In genomic region chr2:238256594-238257104, GRCh38 we compare ENCODE assay signal across 8 cellular contexts. TPM values are rescaled to one million over a fixed set of nuclear protein-coding genes. Genes with fewer than 3 reads are reported as not detected.
A peak's percentile ranks its signal among the peaks of the same experiment; 100 is the strongest.
DNase-seq lines count a peak whose midpoint lies in the region; ATAC-seq, FAIRE-seq and TF ChIP-seq lines count a peak whose summit lies in the region.

No MANE protein-coding gene starts in this region.

- H3K79me2 ChIP-seq in SK-N-SH (ENCODE audit: insufficient read depth), result no peaks in the 10 kb centered on the region

- WGBS in SK-N-SH (ENCODE audit: low lambda C conversion rate), result 57% methylated on average over 18 of the region's 18 CpGs
- WGBS in ovary, 3 donors, result 68 to 74% (median 71%) methylated on average over 18 of the region's 18 CpGs

- POLR2A ChIA-PET in SK-N-SH (lab: Yijun Ruan, JAX), result no interaction called here

- intact Hi-C loops in ovary (cut with DNase I), result no loop called here

- CTCF ChIA-PET in SK-N-SH (lab: Yijun Ruan, JAX), result interaction anchor here (0.6 to 6.2 kb wide), 21 partner anchors 9 to 398 kb away, joined by 3 to 60 read pairs (median 4); partner anchors contain the start of genes HES6 and PER2

- H3K27me3 Mint-ChIP-seq in glutamatergic neuron (ENCODE audit: unreplicated experiment), result peaks cover 4% of the 10 kb centered on the region

- H3K4me1 ChIP-seq in SK-N-SH (ENCODE audit: control insufficient read depth in 1 of 2, insufficient read depth in 2 of 2, low read depth in 1 of 2, low read length in 1 of 2) (peaks cover 0 to 21% of the 10 kb centered on the region in 2 experiments; a peak in 1 of 4 replicates), ovary (ENCODE audit: insufficient read depth) (no peaks in the 10 kb centered on the region)

- peak overlapping the region; percentile 33 for H3K27ac Mint-ChIP-seq in glutamatergic neuron (ENCODE audit: unreplicated experiment)

- TF ChIP-seq POLR2A in GM12892 (IDR thresholded peaks at IDR 0.05; ENCODE audit: low read depth, low read length), result no peak
- TF ChIP-seq POLR2A in ovary (IDR thresholded peaks at IDR 0.05), result no peak

- H3K4me3 ChIP-seq in SK-N-SH (ENCODE audit: low read depth in 2 of 2, low read length in 1 of 2) (no peak overlapping the region; a peak in 1 of 4 replicates), retinal pigment epithelial cell (ENCODE audit: low read length) (no peak overlapping the region), ovary (no peak overlapping the region)

- H3K36me3 Mint-ChIP-seq in glutamatergic neuron (ENCODE audit: unreplicated experiment), result no peaks in the 10 kb centered on the region

- no peak overlapping the region; a peak in 1 of 4 replicates for H3K27ac ChIP-seq in SK-N-SH (ENCODE audit: low read depth in 2 of 2, low read length in 1 of 2)
- H3K27ac ChIP-seq in ovary, result no peak overlapping the region

- TF ChIP-seq EP300 in SK-N-SH (IDR thresholded peaks at IDR 0.05; ENCODE audit: borderline replicate concordance in 1 of 2, low read depth in 1 of 2, low read length in 1 of 2), result peak in 1 of 2 experiments; percentile 6; a peak in 1 of 4 replicates
- TF ChIP-seq EP300 in ovary (IDR thresholded peaks at IDR 0.05), result no peak

- H3K9me3 Mint-ChIP-seq in glutamatergic neuron (ENCODE audit: unreplicated experiment), result peaks cover 11% of the 10 kb centered on the region

- H3F3A ChIP-seq in SK-N-SH (replicated peaks; ENCODE audit: insufficient read depth), result no peaks in the 10 kb centered on the region

- H3K4me1 Mint-ChIP-seq in glutamatergic neuron (ENCODE audit: low read depth, unreplicated experiment), result peaks cover 57% of the 10 kb centered on the region

- peak; percentile 71 for DNase-seq in GM12892 (ENCODE audit: insufficient read length)
- peak; percentile 84 for DNase-seq in NCI-H1092 treated with DMSO at 0.1 percent for 48 hours (lab: John Stamatoyannopoulos, UW)
- DNase-seq in SK-N-SH, result peak; percentile 95
- DNase-seq in activated effector memory CD4-positive, alpha-beta T cell treated with anti-CD3 and anti-CD28 coated beads, Interleukin-2, amount 50 U/mL, for 16 hours, result peak; percentile 89
- peak; percentile 87 for DNase-seq in glutamatergic neuron
- DNase-seq in retinal pigment epithelial cell (ENCODE audit: low read depth), result peak; percentile 83
- DNase-seq in ovary, result no peak

- ATAC-seq in GM18520 (IDR thresholded peaks at IDR 0.05; ENCODE audit: unreplicated experiment), result no peak

- no peak overlapping the region for H3K4me2 ChIP-seq in SK-N-SH

- H3K4me3 Mint-ChIP-seq in glutamatergic neuron (ENCODE audit: unreplicated experiment), result no peak overlapping the region

- no peak overlapping the region for H2AFZ ChIP-seq in SK-N-SH (ENCODE audit: low read depth)

- H3K9ac ChIP-seq in SK-N-SH, result no peak overlapping the region

- H3K36me3 ChIP-seq in SK-N-SH (replicated peaks in 1 of 2; ENCODE audit: control insufficient read depth in 1 of 2, insufficient read depth in 2 of 2, low read length in 1 of 2) (peaks cover 3 to 6% of the 10 kb centered on the region in 2 experiments), ovary (no peaks in the 10 kb centered on the region)

- H3K9me2 ChIP-seq in SK-N-SH, result no peaks in the 10 kb centered on the region

- peak; percentile 96 for TF ChIP-seq CTCF in SK-N-SH (IDR thresholded peaks at IDR 0.05)
- peak; percentile 93 for TF ChIP-seq CTCF in glutamatergic neuron (IDR thresholded peaks at IDR 0.05; ENCODE audit: partially characterized antibody, unreplicated experiment)
- peak; percentile 95 for TF ChIP-seq CTCF in retinal pigment epithelial cell (conservative IDR thresholded peaks at IDR 0.05; ENCODE audit: low read depth, low read length)
- no peak for TF ChIP-seq CTCF in ovary (IDR thresholded peaks at IDR 0.05)

- no peaks in the 10 kb centered on the region for H3K27me3 ChIP-seq in SK-N-SH (ENCODE audit: insufficient read depth)
- no peaks in the 10 kb centered on the region for H3K27me3 ChIP-seq in ovary

- FAIRE-seq in GM12892 (lab: Jason Lieb, UNC), result no peak

- H3K9me3 ChIP-seq in SK-N-SH (no peaks in the 10 kb centered on the region), ovary (no peaks in the 10 kb centered on the region)

- TF ChIP-seq RAD21 in SK-N-SH (IDR thresholded peaks at IDR 0.05; ENCODE audit: low read length), result peak; percentile 82

- no peaks in the 10 kb centered on the region for H4K20me1 ChIP-seq in SK-N-SH (ENCODE audit: insufficient read depth)

TF ChIP-seq in SK-N-SH, 30 proteins besides CTCF, POLR2A, EP300 and RAD21 (continues in another document):
- no peak for TF ChIP-seq FOXM1 (IDR thresholded peaks at IDR 0.05; ENCODE audit: low read depth)
- TF ChIP-seq POLR2AphosphoS5 (IDR thresholded peaks at IDR 0.05; ENCODE audit: low read depth, low read length), result no peak
- no peak for TF ChIP-seq YY1 (IDR thresholded peaks at IDR 0.05; ENCODE audit: low read depth)
- TF ChIP-seq ELF1 (IDR thresholded peaks at IDR 0.05), result no peak
- no peak for TF ChIP-seq FOXJ3 (CRISPR knock-in tag; IDR thresholded peaks at IDR 0.05)
- no peak for TF ChIP-seq PBX3 (IDR thresholded peaks at IDR 0.05)
- TF ChIP-seq SMC3 (IDR thresholded peaks at IDR 0.05; ENCODE audit: low read depth, low read length), result peak; percentile 76
- TF ChIP-seq MEF2A (IDR thresholded peaks at IDR 0.05; ENCODE audit: borderline replicate concordance, low read depth), result no peak
- no peak for TF ChIP-seq TCF12 (IDR thresholded peaks at IDR 0.05)
- TF ChIP-seq TAF1 (IDR thresholded peaks at IDR 0.05; ENCODE audit: borderline replicate concordance, low read depth, low read length), result peak; percentile 28; the same call in 1 of the 2 replicates
- TF ChIP-seq ZBTB33 (IDR thresholded peaks at IDR 0.05; ENCODE audit: borderline replicate concordance, low read depth), result no peak
- no peak for TF ChIP-seq NFIC (IDR thresholded peaks at IDR 0.05; ENCODE audit: borderline replicate concordance)
- TF ChIP-seq JUND (IDR thresholded peaks at IDR 0.05), result no peak
- peak; percentile 88 for TF ChIP-seq GATA2 (CRISPR knock-in tag; IDR thresholded peaks at IDR 0.05)
- TF ChIP-seq MAX (IDR thresholded peaks at IDR 0.05; ENCODE audit: low read depth), result no peak
- no peak for TF ChIP-seq NRF1 (IDR thresholded peaks at IDR 0.05; ENCODE audit: low read depth, low read length)
- no peak for TF ChIP-seq USF1 (IDR thresholded peaks at IDR 0.05; ENCODE audit: borderline replicate concordance, low read depth)
- TF ChIP-seq RCOR1 (IDR thresholded peaks at IDR 0.05; ENCODE audit: low read length), result peak; percentile 79
- no peak for TF ChIP-seq FOSL2 (IDR thresholded peaks at IDR 0.05; ENCODE audit: borderline replicate concordance, low read depth)

RNA-seq across cellular contexts. Expression of gene HES6, which starts 16.8 kb away (rescaled TPM):
- polyA plus RNA-seq in GM12892 (2012; ENCODE audit: missing spikeins), result 0.42 TPM
- polyA plus RNA-seq in SK-N-SH (2012; rRNA removed) (3.6 and 4.4 TPM in 2 replicates), ovary (1 to 10 TPM in 1 of 2 donors, under 1 TPM in 1; 0.33 to 2.0 TPM)
- 2.3 and 3.6 TPM in 2 replicates for polyA plus RNA-seq in SK-N-SH (2012; cell fraction: cytosol; rRNA removed)
- polyA plus RNA-seq in SK-N-SH (2012; cell fraction: nucleus; rRNA removed), result 11.1 and 18.1 TPM in 2 replicates
- total RNA-seq in glutamatergic neuron (ENCODE audit: unreplicated experiment) (665 TPM), ovary (10 to 100 TPM in 2 of 7 donors, 1 to 10 TPM in 5; 1.1 to 12.4 (median 3.1) TPM)

RNA-seq across cellular contexts. Expression of gene PER2, which starts 31.8 kb away (rescaled TPM):
- 3.3 TPM for polyA plus RNA-seq in GM12892 (2012; ENCODE audit: missing spikeins)
- polyA plus RNA-seq in SK-N-SH (2012; rRNA removed), result 0.82 and 0.96 TPM in 2 replicates
- polyA plus RNA-seq in SK-N-SH (2012; cell fraction: cytosol; rRNA removed), result 0.50 and 0.71 TPM in 2 replicates
- 2.5 and 2.6 TPM in 2 replicates for polyA plus RNA-seq in SK-N-SH (2012; cell fraction: nucleus; rRNA removed)
- total RNA-seq in glutamatergic neuron (ENCODE audit: unreplicated experiment), result 3.8 TPM
- total RNA-seq in ovary, result 10 to 100 TPM in 6 of 7 donors, 1 to 10 TPM in 1; 9.9 to 34.5 (median 27.4) TPM
- polyA plus RNA-seq in ovary, result 1 to 10 TPM; 8.1 to 8.5 TPM

RNA-seq across cellular contexts. Expression of gene ILKAP, which starts 53.2 kb away (rescaled TPM):
- 31.2 TPM for polyA plus RNA-seq in GM12892 (2012; ENCODE audit: missing spikeins)
- 35.6 and 49.2 TPM in 2 replicates for polyA plus RNA-seq in SK-N-SH (2012; rRNA removed)
- polyA plus RNA-seq in SK-N-SH (2012; cell fraction: cytosol; rRNA removed), result 31.8 and 34.3 TPM in 2 replicates
- 126 and 149 TPM in 2 replicates for polyA plus RNA-seq in SK-N-SH (2012; cell fraction: nucleus; rRNA removed)
- 61.3 TPM for total RNA-seq in glutamatergic neuron (ENCODE audit: unreplicated experiment)
- total RNA-seq in ovary, result 10 to 100 TPM; 28.4 to 54.9 (median 38.9) TPM
- 10 to 100 TPM; 28.5 to 49.5 TPM for polyA plus RNA-seq in ovary

Comparison
In these comparisons a context has a peak if more than half of its experiments do, and no peak if none do; other contexts are left out.
1. DNase-seq: peak in GM12892 (single experiment), NCI-H1092 treated with DMSO at 0.1 percent for 48 hours (single experiment), SK-N-SH (single experiment), activated effector memory CD4-positive, alpha-beta T cell treated with anti-CD3 and anti-CD28 coated beads, Interleukin-2, amount 50 U/mL, for 16 hours (single experiment), glutamatergic neuron (single experiment) and retinal pigment epithelial cell (single experiment); none in ovary (0 of 5).
2. CTCF ChIP-seq: peak in SK-N-SH (single experiment), glutamatergic neuron (single experiment) and retinal pigment epithelial cell (single experiment); none in ovary (0 of 3).
3. RNA of gene HES6, which starts 16.8 kb away (total RNA-seq): 665 TPM in glutamatergic neuron (single experiment); 1.1 to 12.4 TPM in ovary; every median in the first group is over 10 times any median in the second.